ENCODE assay signal across 1 cellular context in the genomic region with DNA sequence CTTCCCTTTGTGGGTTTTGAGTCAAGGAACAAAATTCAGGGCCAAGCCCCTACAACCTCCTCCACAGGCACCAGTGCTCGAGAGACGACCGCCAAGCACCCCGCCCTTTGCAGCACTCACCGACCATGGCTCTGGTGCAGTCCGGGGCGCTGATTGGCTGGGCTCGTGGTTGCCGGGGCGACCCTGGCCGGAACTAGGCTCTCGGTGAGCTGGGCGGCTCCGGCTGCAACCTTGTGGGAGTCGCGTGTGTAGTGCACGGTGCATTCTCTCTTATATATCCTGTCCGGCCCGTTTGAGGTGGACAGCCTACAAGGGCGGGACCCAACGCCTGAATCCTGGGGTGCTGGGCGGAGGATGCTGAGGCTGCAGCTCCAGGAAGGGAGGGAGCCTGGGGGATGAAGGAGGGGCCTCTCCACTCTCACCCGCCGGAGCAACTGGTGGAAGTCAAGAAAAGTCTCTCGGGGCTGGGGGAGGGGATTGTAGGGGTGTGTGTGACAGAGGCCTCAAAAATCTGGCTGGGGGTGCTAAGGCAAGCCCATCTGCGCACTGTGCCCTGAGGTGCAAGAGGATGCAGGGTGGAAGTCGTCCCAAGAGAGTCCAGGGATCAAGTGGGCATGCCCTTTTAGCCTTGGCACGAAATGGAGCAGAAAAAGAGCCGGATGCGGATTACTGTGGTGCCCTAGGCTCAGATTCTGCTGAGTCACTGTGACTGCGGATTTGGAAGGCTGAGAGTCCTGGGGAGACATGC.
TF ChIP-seq lines count a peak whose summit lies in the region.

NQO1 (minus strand) TSS at position 248 of the 748 bp plus-strand sequence; CDS start at position 127, 121 bp downstream.

TF ChIP-seq in HepG2, 621 proteins besides CTCF, POLR2A, EP300 and RAD21 (continued from another document):
- TF ChIP-seq TCF7 (IDR thresholded peaks at IDR 0.05; ENCODE audit: low read depth) (no peak), MBNL3 (CRISPR knock-in tag; conservative IDR thresholded peaks at IDR 0.05) (no peak), MIXL1 (CRISPR knock-in tag; IDR thresholded peaks at IDR 0.05) (no peak)
